Comparison of ENCODE assay signal across 30 cellular contexts in genomic region chr19:21135433-21135832, GRCh38.
"Had no signal": no experiment of that assay in that cellular context is flagged by ENCODE, and none has a peak within 500 bp of the region (broad histone marks: within the 10 kb centered on the region; RNA-seq: fewer than 3 reads in every experiment).

No MANE protein-coding gene starts in this region.

- H3K27ac ChIP-seq: adrenal gland, body of pancreas, esophagus muscularis mucosa, foreskin keratinocyte, gastrocnemius medialis, heart left ventricle, VCaP had no signal

- DNase-seq: activated B cell treated with CpG ODN at 0.5 μM for 24 hours; activated CD4-positive, alpha-beta memory T cell treated with anti-CD3 and anti-CD28 coated beads for 36 hours; activated CD4-positive, alpha-beta T cell treated with anti-CD3 and anti-CD28 coated beads for 48 hours; activated CD8-positive, alpha-beta memory T cell treated with anti-CD3 and anti-CD28 coated beads, Interleukin-2, amount 10 ng/mL, durations not matched to agents 7 days and 5 days; activated CD8-positive, alpha-beta memory T cell treated with anti-CD3 and anti-CD28 coated beads, Interleukin-2, amount 50 U/mL, for 4 hours; activated CD8-positive, alpha-beta T cell treated with anti-CD3 and anti-CD28 coated beads, Interleukin-2, amount 10 ng/mL, durations not matched to agents 7 days and 5 days; activated effector memory CD4-positive, alpha-beta T cell treated with anti-CD3 and anti-CD28 coated beads, Interleukin-2, amount 50 U/mL, for 16 hours; activated naive CD4-positive, alpha-beta T cell treated with anti-CD3 and anti-CD28 coated beads for 36 hours; activated naive CD8-positive, alpha-beta T cell treated with anti-CD3 and anti-CD28 coated beads for 36 hours; activated naive CD8-positive, alpha-beta T cell treated with anti-CD3 and anti-CD28 coated beads, Interleukin-2, amount 50 U/mL, for 24 hours; activated T-cell treated with anti-CD3 and anti-CD28 coated beads, Interleukin-2, amount 50 U/mL, for 1 hour; activated T-cell treated with anti-CD3 and anti-CD28 coated beads, Interleukin-2, amount 50 U/mL, for 48 hours; adrenal gland; amygdala; aorta; body of pancreas; caudate nucleus; cortex of kidney; dermis blood vessel endothelial cell; effector CD8-positive, alpha-beta T cell; foreskin keratinocyte; gastrocnemius medialis; glutamatergic neuron; heart left ventricle; T-helper 2 cell had no signal

- H3K4me1 ChIP-seq: body of pancreas, esophagus muscularis mucosa, foreskin keratinocyte, gastrocnemius medialis, heart left ventricle had no signal

- H3K36me3 ChIP-seq: adrenal gland, esophagus muscularis mucosa, gastrocnemius medialis, heart left ventricle had no signal

- H3K4me3 ChIP-seq: adrenal gland, body of pancreas, esophagus muscularis mucosa, gastrocnemius medialis, heart left ventricle had no signal

- FAIRE-seq: colon, TTC549 had no signal

- ATAC-seq: activated CD4-positive, CD25-positive, alpha-beta regulatory T cell treated with anti-CD3 and anti-CD28 coated beads, Interleukin-2, amount 50 U/mL, for 24 hours; activated CD8-positive, alpha-beta memory T cell treated with anti-CD3 and anti-CD28 coated beads, Interleukin-2, amount 10 ng/mL, durations not matched to agents 7 days and 5 days; activated CD8-positive, alpha-beta T cell treated with anti-CD3 and anti-CD28 coated beads, Interleukin-2, amount 10 ng/mL, durations not matched to agents 7 days and 5 days; activated naive CD8-positive, alpha-beta T cell treated with anti-CD3 and anti-CD28 coated beads, Interleukin-2, amount 50 U/mL, for 24 hours; body of pancreas; foreskin keratinocyte; gastrocnemius medialis; heart left ventricle had no signal

- H3K9me3 ChIP-seq: adrenal gland, body of pancreas, esophagus muscularis mucosa, gastrocnemius medialis, heart left ventricle had no signal

- H3K27me3 ChIP-seq: adrenal gland, body of pancreas, foreskin keratinocyte, gastrocnemius medialis, heart left ventricle had no signal
